In the genomic region with DNA sequence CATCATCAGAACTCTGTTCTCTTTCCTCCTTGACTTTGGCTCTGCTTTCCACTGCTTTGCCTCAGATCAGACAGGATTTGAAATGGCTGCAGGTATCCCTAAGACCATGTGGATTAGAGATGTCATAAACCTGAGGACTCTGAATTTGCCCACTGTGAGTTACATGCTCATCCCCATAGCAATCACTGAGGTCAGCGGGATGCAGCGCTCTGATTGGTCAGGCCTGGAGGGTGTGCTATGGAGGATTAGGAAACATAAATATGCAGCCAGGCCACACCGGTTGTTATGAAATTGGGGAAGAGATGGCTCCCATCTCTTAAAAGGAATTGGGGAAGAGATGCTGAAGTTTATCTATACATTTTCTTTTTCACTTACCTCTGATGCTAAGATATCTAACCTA, we compare ENCODE assay signal across 8 cellular contexts.
DNase-seq lines count a peak whose midpoint lies in the region; TF ChIP-seq lines count a peak whose summit lies in the region.

No MANE protein-coding gene starts in this region.

- H3K9me3 ChIP-seq in breast epithelium = no peaks in the 10 kb centered on the region

- no peaks in the 10 kb centered on the region for H3K4me1 Mint-ChIP-seq in MCF 10A (ENCODE audit: insufficient read depth, unreplicated experiment)
- no peaks in the 10 kb centered on the region for H3K4me1 Mint-ChIP-seq in activated CD4-positive, alpha-beta memory T cell treated with anti-CD3 and anti-CD28 coated beads for 36 hours (ENCODE audit: low read depth)

- H3K27me3 ChIP-seq in breast epithelium = no peaks in the 10 kb centered on the region

- H3K36me3 Mint-ChIP-seq in MCF 10A (ENCODE audit: insufficient read depth, unreplicated experiment) = no peaks in the 10 kb centered on the region
- no peaks in the 10 kb centered on the region for H3K36me3 Mint-ChIP-seq in activated CD4-positive, alpha-beta memory T cell treated with anti-CD3 and anti-CD28 coated beads for 36 hours

- H3K36me3 ChIP-seq in breast epithelium = no peaks in the 10 kb centered on the region

- H3K4me1 ChIP-seq in breast epithelium = no peaks in the 10 kb centered on the region

- POLR2A ChIA-PET in MCF 10A (lab: Yijun Ruan, JAX) (interaction anchor here (0.6 kb wide), 1 partner anchor 75 kb away, joined by 3 read pairs; no protein-coding TSS in a partner anchor), HEK293T (lab: Yijun Ruan, JAX) (no interaction called here)
- POLR2A ChIA-PET in activated CD4-positive, alpha-beta memory T cell treated with anti-CD3 and anti-CD28 coated beads for 36 hours (lab: Charles Lee) = no interaction called here

- intact Hi-C loops in MCF 10A (cut with micrococcal nuclease) = no loop called here
- intact Hi-C loops in breast epithelium (cut with DNase I; ENCODE audit: low total_unique reads) = no loop called here
- intact Hi-C loops in activated CD4-positive, alpha-beta memory T cell treated with anti-CD3 and anti-CD28 coated beads for 36 hours (cut with micrococcal nuclease) = no loop called here

- TF ChIP-seq CTCF in MCF 10A (IDR thresholded peaks at IDR 0.05; ENCODE audit: unreplicated experiment) (no peak), breast epithelium (IDR thresholded peaks at IDR 0.05) (no peak), LNCaP clone FGC (IDR thresholded peaks at IDR 0.05; ENCODE audit: control insufficient read depth, extremely low read depth, insufficient read depth) (no peak)

- no peak overlapping the region for H3K27ac Mint-ChIP-seq in MCF 10A (ENCODE audit: low read depth, unreplicated experiment)
- no peak overlapping the region for H3K27ac Mint-ChIP-seq in activated CD4-positive, alpha-beta memory T cell treated with anti-CD3 and anti-CD28 coated beads for 36 hours

- no TSS peak for BruUV-seq in MCF 10A (replicated peaks; lab: Mats Ljungman, UMichigan)

- DNase-seq in MCF 10A (ENCODE audit: unreplicated experiment) (peak; percentile 76), breast epithelium (ENCODE audit: low spot score in 2 of 2) (no peak), HEK293T (ENCODE audit: extremely low spot score) (peak; percentile 64), LNCaP clone FGC (ENCODE audit: low read depth) (peak; percentile 32), glomerular visceral epithelial cell (ENCODE audit: extremely low spot score) (peak; percentile 47), NCI-H1930 (lab: John Stamatoyannopoulos, UW) (no peak)
- peak; percentile 40 for DNase-seq in activated CD4-positive, alpha-beta memory T cell treated with anti-CD3 and anti-CD28 coated beads for 36 hours
- DNase-seq in stimulated activated CD4-positive, alpha-beta T cell treated with anti-CD3 and anti-CD28 coated beads, Interleukin-4, amount 100 ng/mL, for 1 hour = peak; percentile 33

- no peak overlapping the region for H3K27ac ChIP-seq in breast epithelium

- H3K4me3 Mint-ChIP-seq in MCF 10A (ENCODE audit: unreplicated experiment) = no peak overlapping the region
- H3K4me3 Mint-ChIP-seq in activated CD4-positive, alpha-beta memory T cell treated with anti-CD3 and anti-CD28 coated beads for 36 hours = no peak overlapping the region

- no peaks in the 10 kb centered on the region for H3K27me3 Mint-ChIP-seq in MCF 10A (ENCODE audit: insufficient read depth, unreplicated experiment)
- no peaks in the 10 kb centered on the region for H3K27me3 Mint-ChIP-seq in activated CD4-positive, alpha-beta memory T cell treated with anti-CD3 and anti-CD28 coated beads for 36 hours

- H3K9me3 Mint-ChIP-seq in MCF 10A (ENCODE audit: unreplicated experiment) = no peaks in the 10 kb centered on the region
- H3K9me3 Mint-ChIP-seq in activated CD4-positive, alpha-beta memory T cell treated with anti-CD3 and anti-CD28 coated beads for 36 hours = no peaks in the 10 kb centered on the region

- H3K4me3 ChIP-seq in breast epithelium (no peak overlapping the region), LNCaP clone FGC (ENCODE audit: low read depth, low read length) (no peak overlapping the region)

- CTCF ChIA-PET in MCF 10A (lab: Yijun Ruan, JAX) = no interaction called here
- CTCF ChIA-PET in HEK293T (lab: Yijun Ruan, JAX) = no interaction called here
- CTCF ChIA-PET in activated CD4-positive, alpha-beta memory T cell treated with anti-CD3 and anti-CD28 coated beads for 36 hours (lab: Charles Lee) = no interaction called here

- TF ChIP-seq POLR2A in breast epithelium (IDR thresholded peaks at IDR 0.05) = no peak

TF ChIP-seq in HEK293T, 16 proteins besides CTCF, POLR2A, EP300 and RAD21:
- TF ChIP-seq TARDBP (IDR thresholded peaks at IDR 0.05) (no peak), SUZ12 (IDR thresholded peaks at IDR 0.05) (no peak), ZNF384 (IDR thresholded peaks at IDR 0.05) (no peak), BHLHE40 (IDR thresholded peaks at IDR 0.05; ENCODE audit: borderline replicate concordance) (no peak), FOXA1 (IDR thresholded peaks at IDR 0.05) (no peak), HDGF (IDR thresholded peaks at IDR 0.05; ENCODE audit: borderline replicate concordance) (no peak), ARNT (IDR thresholded peaks at IDR 0.05) (no peak), ELF4 (IDR thresholded peaks at IDR 0.05) (no peak), FOXK2 (IDR thresholded peaks at IDR 0.05) (no peak), NFRKB (IDR thresholded peaks at IDR 0.05) (no peak)

Comparison
In these comparisons a context has a peak if more than half of its experiments do, and no peak if none do; other contexts are left out.
1. DNase-seq: peak in MCF 10A (single experiment), HEK293T (single experiment), LNCaP clone FGC (single experiment), activated CD4-positive, alpha-beta memory T cell treated with anti-CD3 and anti-CD28 coated beads for 36 hours (single experiment), glomerular visceral epithelial cell (single experiment) and stimulated activated CD4-positive, alpha-beta T cell treated with anti-CD3 and anti-CD28 coated beads, Interleukin-4, amount 100 ng/mL, for 1 hour (single experiment); none in breast epithelium (0 of 2) and NCI-H1930 (0 of 2).